Comparison of ENCODE assay signal across 8 cellular contexts in the genomic region with DNA sequence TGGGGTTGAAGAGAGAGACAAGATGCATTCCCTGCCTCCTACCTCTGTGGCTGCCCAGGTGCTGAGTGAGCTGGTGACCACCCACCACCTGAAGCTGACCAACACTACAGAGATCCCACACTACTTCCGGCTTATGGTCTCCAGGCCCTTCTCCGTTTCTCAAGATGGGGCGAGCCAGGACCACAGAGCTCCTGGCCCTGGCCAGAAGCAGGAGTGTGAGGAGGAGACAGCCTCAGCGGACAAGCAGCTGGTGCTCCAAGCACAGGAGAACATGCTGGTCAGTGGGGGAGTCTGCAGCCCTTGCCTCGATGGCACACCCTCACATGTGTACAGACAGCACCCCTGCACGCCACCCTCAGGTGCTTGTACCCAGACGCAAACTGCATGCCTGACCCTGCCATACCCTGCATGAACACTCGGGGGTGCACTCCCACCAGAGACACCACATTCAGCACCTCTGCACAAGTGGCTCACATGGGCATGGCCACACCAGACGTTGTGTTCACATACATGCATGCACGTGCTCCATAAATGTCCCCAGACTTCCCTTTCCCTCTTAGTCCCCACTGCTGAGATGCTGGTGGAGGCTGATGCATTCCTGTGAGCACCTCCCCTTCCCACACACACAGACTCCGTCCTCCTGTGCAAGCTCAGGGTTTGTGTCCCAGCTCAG. TPM values are rescaled to one million over a fixed set of nuclear protein-coding genes. Genes with fewer than 3 reads are reported as not detected.
DNase-seq lines count a peak whose midpoint lies in the region; TF ChIP-seq lines count a peak whose summit lies in the region.

No MANE protein-coding gene starts in this region.

- no peak overlapping the region for H3K4me3 ChIP-seq in GM23248
- H3K4me3 ChIP-seq in MG63 = no peak overlapping the region
- H3K4me3 ChIP-seq in colonic mucosa = no peak overlapping the region

- H3K9me2 ChIP-seq in GM23248 (ENCODE audit: insufficient read depth) = no peaks in the 10 kb centered on the region

- H3K36me3 ChIP-seq in GM23248 (ENCODE audit: low read depth) (no peaks in the 10 kb centered on the region), MG63 (no peaks in the 10 kb centered on the region; the same call in 1 of the 2 replicates), colonic mucosa (peaks cover 5% of the 10 kb centered on the region)

- H3K27ac ChIP-seq in GM23248 (no peak overlapping the region), colonic mucosa (no peak overlapping the region)

- WGBS in GM23248 (ENCODE audit: low coverage in 1 of 2, low lambda C conversion rate in 2 of 2, missing lambda C conversion rate in 2 of 2), 2 experiments = 42 to 51% methylated on average over 9 to 11 of the region's 11 CpGs

- H3K4me2 ChIP-seq in GM23248 (ENCODE audit: unreplicated experiment) = no peak overlapping the region

- TF ChIP-seq CTCF in GM12872 (IDR thresholded peaks at IDR 0.05; ENCODE audit: insufficient read depth, low read depth, low read length) (peak; percentile 98), colonic mucosa (IDR thresholded peaks at IDR 0.05) (peak; percentile 77)

- intact Hi-C loops in colonic mucosa (cut with DNase I) = loop anchor here (5.0 to 10.0 kb wide), 2 partner anchors 143 to 359 kb away; no protein-coding TSS in a partner anchor

- H3K79me2 ChIP-seq in GM23248 (ENCODE audit: insufficient read depth) = no peaks in the 10 kb centered on the region

- H3K9ac ChIP-seq in GM23248 = no peak overlapping the region
- no peak overlapping the region for H3K9ac ChIP-seq in colonic mucosa (ENCODE audit: low read depth in 2 of 2, low read length in 2 of 2)

- H3F3A ChIP-seq in GM23248 (ENCODE audit: insufficient read depth) = no peaks in the 10 kb centered on the region

- in situ Hi-C loops in GM23248 (cut with MboI) = loop anchor here (25.0 kb wide), 1 partner anchor 369 kb away; a partner anchor contains a TSS

- H3K9me3 ChIP-seq in GM23248 (ENCODE audit: low read depth) (no peaks in the 10 kb centered on the region), MG63 (no peaks in the 10 kb centered on the region), colonic mucosa (no peaks in the 10 kb centered on the region)

- no peak overlapping the region for H2AFZ ChIP-seq in GM23248

- H3K27me3 ChIP-seq in GM23248 (replicated peaks; ENCODE audit: insufficient read depth) = no peaks in the 10 kb centered on the region
- no peaks in the 10 kb centered on the region for H3K27me3 ChIP-seq in MG63
- no peaks in the 10 kb centered on the region for H3K27me3 ChIP-seq in colonic mucosa

- no peaks in the 10 kb centered on the region for H4K20me1 ChIP-seq in GM23248 (ENCODE audit: insufficient read depth)

- no peaks in the 10 kb centered on the region for H3K4me1 ChIP-seq in GM23248 (ENCODE audit: insufficient read depth)
- H3K4me1 ChIP-seq in colonic mucosa = no peaks in the 10 kb centered on the region

- DNase-seq in GM23248 = peak; percentile 78
- peak; percentile 39 for DNase-seq in MG63
- peak; percentile 48 to 69 for DNase-seq in activated CD4-positive, alpha-beta T cell treated with anti-CD3 and anti-CD28 coated beads for 24 hours (ENCODE audit: low read depth in 2 of 2)
- DNase-seq in colonic mucosa = peak; percentile 78
- DNase-seq in lung microvascular endothelial cell (ENCODE audit: low read depth in 2 of 2) = peak; percentile 72
- peak; percentile 37 to 70 for DNase-seq in stimulated activated CD8-positive, alpha-beta memory T cell treated with anti-CD3 and anti-CD28 coated beads, Interleukin-2, amount 100 ng/mL, for 48 hours (ENCODE audit: low read depth in 2 of 2)
- DNase-seq in NCI-H1694 treated with DMSO at 0.1 percent for 48 hours (lab: John Stamatoyannopoulos, UW) = no peak

RNA-seq across cellular contexts. Expression of a gene that starts 19.0 kb away (rescaled TPM):
- total RNA-seq in GM23248 (2014; rRNA removed; shearing (Covaris generic)) = 18.7 and 32.9 TPM in 2 replicates
- 49.3 and 50.5 TPM in 2 replicates for polyA plus RNA-seq in GM23248 (2016; fragmentation: Nextera tagmentation; extraction: Ambion mirVana)
- total RNA-seq in MG63 (2014; rRNA removed; shearing (Covaris generic); ENCODE audit: low replicate concordance) = 9.7 and 31.8 TPM in 2 replicates
- total RNA-seq in colonic mucosa = 100 to 1,000 TPM; 135 to 167 TPM
- total RNA-seq in lung microvascular endothelial cell = 32.5 and 32.9 TPM in 2 replicates

RNA-seq across cellular contexts. Expression of a gene that starts 20.6 kb away (rescaled TPM):
- total RNA-seq in GM23248 (2014; rRNA removed; shearing (Covaris generic)) = 6.7 and 8.6 TPM in 2 replicates
- polyA plus RNA-seq in GM23248 (2016; fragmentation: Nextera tagmentation; extraction: Ambion mirVana) = 32.1 and 33.3 TPM in 2 replicates
- 4.1 TPM in 1 of 2 replicates, not detected in the other for total RNA-seq in MG63 (2014; rRNA removed; shearing (Covaris generic); ENCODE audit: low replicate concordance)
- total RNA-seq in colonic mucosa (10 to 100 TPM; 69.5 to 70.4 TPM), lung microvascular endothelial cell (13.1 and 13.9 TPM in 2 replicates)

RNA-seq across cellular contexts. Expression of a gene that starts 47.5 kb away (rescaled TPM):
- total RNA-seq in GM23248 (2014; rRNA removed; shearing (Covaris generic)) = 29.5 and 40.0 TPM in 2 replicates
- 15.0 and 17.1 TPM in 2 replicates for polyA plus RNA-seq in GM23248 (2016; fragmentation: Nextera tagmentation; extraction: Ambion mirVana)
- 13.2 and 20.3 TPM in 2 replicates for total RNA-seq in MG63 (2014; rRNA removed; shearing (Covaris generic); ENCODE audit: low replicate concordance)
- total RNA-seq in colonic mucosa (10 to 100 TPM; 32.0 to 57.3 TPM), lung microvascular endothelial cell (24.0 and 32.1 TPM in 2 replicates)
